In genomic region chr3:52454938-52455282, GRCh38 we compare ENCODE assay signal across 1 cellular context.
TF ChIP-seq lines count a peak whose summit lies in the region.

No MANE protein-coding gene starts in this region.

TF ChIP-seq in K562, 482 proteins besides CTCF, POLR2A, EP300 and RAD21 (continues in another document):
- no peak for TF ChIP-seq FOXM1 (IDR thresholded peaks at IDR 0.05; ENCODE audit: low read depth)
- TF ChIP-seq FOXM1 (CRISPR knock-in tag; IDR thresholded peaks at IDR 0.05; ENCODE audit: low read depth) = no peak
- TF ChIP-seq, protein P1, sequence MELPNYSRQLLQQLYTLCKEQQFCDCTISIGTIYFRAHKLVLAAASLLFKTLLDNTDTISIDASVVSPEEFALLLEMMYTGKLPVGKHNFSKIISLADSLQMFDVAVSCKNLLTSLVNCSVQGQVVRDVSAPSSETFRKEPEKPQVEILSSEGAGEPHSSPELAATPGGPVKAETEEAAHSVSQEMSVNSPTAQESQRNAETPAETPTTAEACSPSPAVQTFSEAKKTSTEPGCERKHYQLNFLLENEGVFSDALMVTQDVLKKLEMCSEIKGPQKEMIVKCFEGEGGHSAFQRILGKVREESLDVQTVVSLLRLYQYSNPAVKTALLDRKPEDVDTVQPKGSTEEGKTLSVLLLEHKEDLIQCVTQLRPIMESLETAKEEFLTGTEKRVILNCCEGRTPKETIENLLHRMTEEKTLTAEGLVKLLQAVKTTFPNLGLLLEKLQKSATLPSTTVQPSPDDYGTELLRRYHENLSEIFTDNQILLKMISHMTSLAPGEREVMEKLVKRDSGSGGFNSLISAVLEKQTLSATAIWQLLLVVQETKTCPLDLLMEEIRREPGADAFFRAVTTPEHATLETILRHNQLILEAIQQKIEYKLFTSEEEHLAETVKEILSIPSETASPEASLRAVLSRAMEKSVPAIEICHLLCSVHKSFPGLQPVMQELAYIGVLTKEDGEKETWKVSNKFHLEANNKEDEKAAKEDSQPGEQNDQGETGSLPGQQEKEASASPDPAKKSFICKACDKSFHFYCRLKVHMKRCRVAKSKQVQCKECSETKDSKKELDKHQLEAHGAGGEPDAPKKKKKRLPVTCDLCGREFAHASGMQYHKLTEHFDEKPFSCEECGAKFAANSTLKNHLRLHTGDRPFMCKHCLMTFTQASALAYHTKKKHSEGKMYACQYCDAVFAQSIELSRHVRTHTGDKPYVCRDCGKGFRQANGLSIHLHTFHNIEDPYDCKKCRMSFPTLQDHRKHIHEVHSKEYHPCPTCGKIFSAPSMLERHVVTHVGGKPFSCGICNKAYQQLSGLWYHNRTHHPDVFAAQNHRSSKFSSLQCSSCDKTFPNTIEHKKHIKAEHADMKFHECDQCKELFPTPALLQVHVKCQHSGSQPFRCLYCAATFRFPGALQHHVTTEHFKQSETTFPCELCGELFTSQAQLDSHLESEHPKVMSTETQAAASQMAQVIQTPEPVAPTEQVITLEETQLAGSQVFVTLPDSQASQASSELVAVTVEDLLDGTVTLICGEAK (IDR thresholded peaks at IDR 0.05) = 0 out of 2 replicates have a peak, but pooled peaks have one; percentile 8
- TF ChIP-seq, protein P1 (CRISPR knock-in tag; IDR thresholded peaks at IDR 0.05) = no peak
- TF ChIP-seq FIP1L1 (IDR thresholded peaks at IDR 0.05; ENCODE audit: low read depth, low read length, poor library complexity, severe bottlenecking) = no peak
- no peak for TF ChIP-seq ARHGAP35 (IDR thresholded peaks at IDR 0.05; ENCODE audit: partially characterized antibody)
- TF ChIP-seq ZNF41 (CRISPR knock-in tag; conservative IDR thresholded peaks at IDR 0.05) = no peak
- no peak for TF ChIP-seq SIRT6 (IDR thresholded peaks at IDR 0.05; ENCODE audit: low read depth, low read length)
- TF ChIP-seq, protein P2, sequence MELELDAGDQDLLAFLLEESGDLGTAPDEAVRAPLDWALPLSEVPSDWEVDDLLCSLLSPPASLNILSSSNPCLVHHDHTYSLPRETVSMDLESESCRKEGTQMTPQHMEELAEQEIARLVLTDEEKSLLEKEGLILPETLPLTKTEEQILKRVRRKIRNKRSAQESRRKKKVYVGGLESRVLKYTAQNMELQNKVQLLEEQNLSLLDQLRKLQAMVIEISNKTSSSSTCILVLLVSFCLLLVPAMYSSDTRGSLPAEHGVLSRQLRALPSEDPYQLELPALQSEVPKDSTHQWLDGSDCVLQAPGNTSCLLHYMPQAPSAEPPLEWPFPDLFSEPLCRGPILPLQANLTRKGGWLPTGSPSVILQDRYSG (tag; conservative IDR thresholded peaks at IDR 0.05; ENCODE audit: low read depth) = no peak
- TF ChIP-seq, protein P3, sequence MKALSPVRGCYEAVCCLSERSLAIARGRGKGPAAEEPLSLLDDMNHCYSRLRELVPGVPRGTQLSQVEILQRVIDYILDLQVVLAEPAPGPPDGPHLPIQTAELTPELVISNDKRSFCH (CRISPR knock-in tag; IDR thresholded peaks at IDR 0.05) = no peak
- TF ChIP-seq, protein P3 (tag; IDR thresholded peaks at IDR 0.05) = peak; percentile 74; the same call in 1 of the 2 replicates
- no peak for TF ChIP-seq IRF2 (CRISPR knock-in tag; IDR thresholded peaks at IDR 0.05)
- TF ChIP-seq, protein P4, sequence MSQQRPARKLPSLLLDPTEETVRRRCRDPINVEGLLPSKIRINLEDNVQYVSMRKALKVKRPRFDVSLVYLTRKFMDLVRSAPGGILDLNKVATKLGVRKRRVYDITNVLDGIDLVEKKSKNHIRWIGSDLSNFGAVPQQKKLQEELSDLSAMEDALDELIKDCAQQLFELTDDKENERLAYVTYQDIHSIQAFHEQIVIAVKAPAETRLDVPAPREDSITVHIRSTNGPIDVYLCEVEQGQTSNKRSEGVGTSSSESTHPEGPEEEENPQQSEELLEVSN (IDR thresholded peaks at IDR 0.05; ENCODE audit: borderline replicate concordance in 1 of 2, extremely low read depth in 1 of 2, insufficient read depth in 1 of 2, insufficient read length in 1 of 2, low read depth in 1 of 2, low read length in 1 of 2, poor library complexity in 1 of 2, severe bottlenecking in 1 of 2) = peak; percentile 7 to 32
- no peak for TF ChIP-seq XRCC5 (IDR thresholded peaks at IDR 0.05; ENCODE audit: low read depth, low read length)
- TF ChIP-seq, protein P5, sequence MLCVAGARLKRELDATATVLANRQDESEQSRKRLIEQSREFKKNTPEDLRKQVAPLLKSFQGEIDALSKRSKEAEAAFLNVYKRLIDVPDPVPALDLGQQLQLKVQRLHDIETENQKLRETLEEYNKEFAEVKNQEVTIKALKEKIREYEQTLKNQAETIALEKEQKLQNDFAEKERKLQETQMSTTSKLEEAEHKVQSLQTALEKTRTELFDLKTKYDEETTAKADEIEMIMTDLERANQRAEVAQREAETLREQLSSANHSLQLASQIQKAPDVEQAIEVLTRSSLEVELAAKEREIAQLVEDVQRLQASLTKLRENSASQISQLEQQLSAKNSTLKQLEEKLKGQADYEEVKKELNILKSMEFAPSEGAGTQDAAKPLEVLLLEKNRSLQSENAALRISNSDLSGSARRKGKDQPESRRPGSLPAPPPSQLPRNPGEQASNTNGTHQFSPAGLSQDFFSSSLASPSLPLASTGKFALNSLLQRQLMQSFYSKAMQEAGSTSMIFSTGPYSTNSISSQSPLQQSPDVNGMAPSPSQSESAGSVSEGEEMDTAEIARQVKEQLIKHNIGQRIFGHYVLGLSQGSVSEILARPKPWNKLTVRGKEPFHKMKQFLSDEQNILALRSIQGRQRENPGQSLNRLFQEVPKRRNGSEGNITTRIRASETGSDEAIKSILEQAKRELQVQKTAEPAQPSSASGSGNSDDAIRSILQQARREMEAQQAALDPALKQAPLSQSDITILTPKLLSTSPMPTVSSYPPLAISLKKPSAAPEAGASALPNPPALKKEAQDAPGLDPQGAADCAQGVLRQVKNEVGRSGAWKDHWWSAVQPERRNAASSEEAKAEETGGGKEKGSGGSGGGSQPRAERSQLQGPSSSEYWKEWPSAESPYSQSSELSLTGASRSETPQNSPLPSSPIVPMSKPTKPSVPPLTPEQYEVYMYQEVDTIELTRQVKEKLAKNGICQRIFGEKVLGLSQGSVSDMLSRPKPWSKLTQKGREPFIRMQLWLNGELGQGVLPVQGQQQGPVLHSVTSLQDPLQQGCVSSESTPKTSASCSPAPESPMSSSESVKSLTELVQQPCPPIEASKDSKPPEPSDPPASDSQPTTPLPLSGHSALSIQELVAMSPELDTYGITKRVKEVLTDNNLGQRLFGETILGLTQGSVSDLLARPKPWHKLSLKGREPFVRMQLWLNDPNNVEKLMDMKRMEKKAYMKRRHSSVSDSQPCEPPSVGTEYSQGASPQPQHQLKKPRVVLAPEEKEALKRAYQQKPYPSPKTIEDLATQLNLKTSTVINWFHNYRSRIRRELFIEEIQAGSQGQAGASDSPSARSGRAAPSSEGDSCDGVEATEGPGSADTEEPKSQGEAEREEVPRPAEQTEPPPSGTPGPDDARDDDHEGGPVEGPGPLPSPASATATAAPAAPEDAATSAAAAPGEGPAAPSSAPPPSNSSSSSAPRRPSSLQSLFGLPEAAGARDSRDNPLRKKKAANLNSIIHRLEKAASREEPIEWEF (CRISPR knock-in tag; IDR thresholded peaks at IDR 0.05) = no peak
- TF ChIP-seq, protein P6, sequence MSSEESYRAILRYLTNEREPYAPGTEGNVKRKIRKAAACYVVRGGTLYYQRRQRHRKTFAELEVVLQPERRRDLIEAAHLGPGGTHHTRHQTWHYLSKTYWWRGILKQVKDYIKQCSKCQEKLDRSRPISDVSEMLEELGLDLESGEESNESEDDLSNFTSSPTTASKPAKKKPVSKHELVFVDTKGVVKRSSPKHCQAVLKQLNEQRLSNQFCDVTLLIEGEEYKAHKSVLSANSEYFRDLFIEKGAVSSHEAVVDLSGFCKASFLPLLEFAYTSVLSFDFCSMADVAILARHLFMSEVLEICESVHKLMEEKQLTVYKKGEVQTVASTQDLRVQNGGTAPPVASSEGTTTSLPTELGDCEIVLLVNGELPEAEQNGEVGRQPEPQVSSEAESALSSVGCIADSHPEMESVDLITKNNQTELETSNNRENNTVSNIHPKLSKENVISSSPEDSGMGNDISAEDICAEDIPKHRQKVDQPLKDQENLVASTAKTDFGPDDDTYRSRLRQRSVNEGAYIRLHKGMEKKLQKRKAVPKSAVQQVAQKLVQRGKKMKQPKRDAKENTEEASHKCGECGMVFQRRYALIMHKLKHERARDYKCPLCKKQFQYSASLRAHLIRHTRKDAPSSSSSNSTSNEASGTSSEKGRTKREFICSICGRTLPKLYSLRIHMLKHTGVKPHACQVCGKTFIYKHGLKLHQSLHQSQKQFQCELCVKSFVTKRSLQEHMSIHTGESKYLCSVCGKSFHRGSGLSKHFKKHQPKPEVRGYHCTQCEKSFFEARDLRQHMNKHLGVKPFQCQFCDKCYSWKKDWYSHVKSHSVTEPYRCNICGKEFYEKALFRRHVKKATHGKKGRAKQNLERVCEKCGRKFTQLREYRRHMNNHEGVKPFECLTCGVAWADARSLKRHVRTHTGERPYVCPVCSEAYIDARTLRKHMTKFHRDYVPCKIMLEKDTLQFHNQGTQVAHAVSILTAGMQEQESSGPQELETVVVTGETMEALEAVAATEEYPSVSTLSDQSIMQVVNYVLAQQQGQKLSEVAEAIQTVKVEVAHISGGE (CRISPR knock-in tag; IDR thresholded peaks at IDR 0.05) = no peak
- TF ChIP-seq, protein P7, sequence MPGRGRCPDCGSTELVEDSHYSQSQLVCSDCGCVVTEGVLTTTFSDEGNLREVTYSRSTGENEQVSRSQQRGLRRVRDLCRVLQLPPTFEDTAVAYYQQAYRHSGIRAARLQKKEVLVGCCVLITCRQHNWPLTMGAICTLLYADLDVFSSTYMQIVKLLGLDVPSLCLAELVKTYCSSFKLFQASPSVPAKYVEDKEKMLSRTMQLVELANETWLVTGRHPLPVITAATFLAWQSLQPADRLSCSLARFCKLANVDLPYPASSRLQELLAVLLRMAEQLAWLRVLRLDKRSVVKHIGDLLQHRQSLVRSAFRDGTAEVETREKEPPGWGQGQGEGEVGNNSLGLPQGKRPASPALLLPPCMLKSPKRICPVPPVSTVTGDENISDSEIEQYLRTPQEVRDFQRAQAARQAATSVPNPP (IDR thresholded peaks at IDR 0.05; ENCODE audit: borderline replicate concordance, insufficient read depth, insufficient read length) = no peak
- TF ChIP-seq TBL1XR1 (IDR thresholded peaks at IDR 0.05; ENCODE audit: low read length in 2 of 2) = no peak
- TF ChIP-seq ZC3H8 (IDR thresholded peaks at IDR 0.05) = no peak
- no peak for TF ChIP-seq MAFF (IDR thresholded peaks at IDR 0.05; ENCODE audit: low read length)
